Comparison of ENCODE assay signal across 13 cellular contexts in genomic region chr6:111291334-111291705, GRCh38.
DNase-seq lines count a peak whose midpoint lies in the region; ATAC-seq and TF ChIP-seq lines count a peak whose summit lies in the region.
"Had no signal": no experiment of that assay in that cellular context is flagged by ENCODE, and none has a peak within 500 bp of the region (broad histone marks: within the 10 kb centered on the region; RNA-seq: fewer than 3 reads in every experiment).

No MANE protein-coding gene starts in this region.

- ATAC-seq in GM19372 (IDR thresholded peaks at IDR 0.05; ENCODE audit: low read depth, unreplicated experiment) (peak; percentile 19), HG02885 (IDR thresholded peaks at IDR 0.05; ENCODE audit: poor library complexity, unreplicated experiment) (peak; percentile 18), GM18517 (IDR thresholded peaks at IDR 0.05; ENCODE audit: unreplicated experiment) (no peak)
- no peak for ATAC-seq in activated CD4-positive, CD25-positive, alpha-beta regulatory T cell treated with anti-CD3 and anti-CD28 coated beads, Interleukin-2, amount 50 U/mL, for 24 hours

- H3K4me1 ChIP-seq in A673 (ENCODE audit: insufficient read depth, low read length, poor library complexity, severe bottlenecking) = peaks cover 18% of the 10 kb centered on the region

- no peaks in the 10 kb centered on the region for H3K9me3 ChIP-seq in A673 (ENCODE audit: low read depth, low read length, poor library complexity, severe bottlenecking)

- POLR2A ChIA-PET in A673 (lab: Charles Lee; ENCODE audit: low non-redundant PET) = no interaction called here

- peak overlapping the region; percentile 3 for H3K27ac Mint-ChIP-seq in activated naive CD8-positive, alpha-beta T cell

- H3K27me3 Mint-ChIP-seq in activated naive CD8-positive, alpha-beta T cell = no peaks in the 10 kb centered on the region

- H3K27ac ChIP-seq in A673 (ENCODE audit: low read depth, low read length, poor library complexity, severe bottlenecking) = peak overlapping the region; percentile 45
- H3K27ac ChIP-seq: PC-9 had no signal

- DNase-seq in A673 (ENCODE audit: low spot score) = no peak
- no peak for DNase-seq in activated effector memory CD4-positive, alpha-beta T cell treated with Interleukin-2 at 50 U/mL for 16 hours
- DNase-seq in posterior cingulate gyrus = no peak
- DNase-seq: activated CD4-positive, CD25-positive, alpha-beta regulatory T cell; effector CD4-positive, alpha-beta T cell; NCI-H446 treated with DMSO at 0.1 percent for 48 hours had no signal

- H3K9me3 Mint-ChIP-seq in activated naive CD8-positive, alpha-beta T cell (ENCODE audit: low read depth) = no peaks in the 10 kb centered on the region
- H3K9me3 Mint-ChIP-seq: activated T-cell treated with anti-CD3 and anti-CD28 coated beads, Interleukin-2, amount 50 U/mL, for 72 hours had no signal

- peaks cover 9% of the 10 kb centered on the region for H3K36me3 Mint-ChIP-seq in activated naive CD8-positive, alpha-beta T cell

- no peaks in the 10 kb centered on the region for H3K27me3 ChIP-seq in A673 (replicated peaks; ENCODE audit: insufficient read depth, low read depth, low read length, poor library complexity)

- no peak overlapping the region for H3K4me3 ChIP-seq in A673 (ENCODE audit: low read depth, low read length, poor library complexity, severe bottlenecking)
- H3K4me3 ChIP-seq: PC-9 had no signal

- no peak overlapping the region for H3K4me3 Mint-ChIP-seq in activated naive CD8-positive, alpha-beta T cell

- H3K36me3 ChIP-seq in A673 (ENCODE audit: insufficient read depth, low read length, poor library complexity, severe bottlenecking) = no peaks in the 10 kb centered on the region

- no TSS peak for BruUV-seq in A673 (replicated peaks; lab: Mats Ljungman, UMichigan)

- TF ChIP-seq CTCF in A673 (conservative IDR thresholded peaks at IDR 0.05; ENCODE audit: low read depth, low read length) = no peak

- intact Hi-C loops in A673 (cut with micrococcal nuclease; ENCODE audit: unreplicated experiment) (no loop called here), posterior cingulate gyrus (cut with DNase I) (no loop called here)

- H3K4me1 Mint-ChIP-seq in activated naive CD8-positive, alpha-beta T cell (ENCODE audit: low read depth) = peaks cover 21% of the 10 kb centered on the region

- CTCF ChIA-PET in A673 (lab: Charles Lee) = no interaction called here

Comparison
In these comparisons a context has a peak if more than half of its experiments do, and no peak if none do; other contexts are left out.
1. ATAC-seq: peak in GM19372 (single experiment) and HG02885 (single experiment); none in GM18517 (single experiment) and activated CD4-positive, CD25-positive, alpha-beta regulatory T cell treated with anti-CD3 and anti-CD28 coated beads, Interleukin-2, amount 50 U/mL, for 24 hours (0 of 2).